Comparison of ENCODE assay signal across 8 cellular contexts in the genomic region with DNA sequence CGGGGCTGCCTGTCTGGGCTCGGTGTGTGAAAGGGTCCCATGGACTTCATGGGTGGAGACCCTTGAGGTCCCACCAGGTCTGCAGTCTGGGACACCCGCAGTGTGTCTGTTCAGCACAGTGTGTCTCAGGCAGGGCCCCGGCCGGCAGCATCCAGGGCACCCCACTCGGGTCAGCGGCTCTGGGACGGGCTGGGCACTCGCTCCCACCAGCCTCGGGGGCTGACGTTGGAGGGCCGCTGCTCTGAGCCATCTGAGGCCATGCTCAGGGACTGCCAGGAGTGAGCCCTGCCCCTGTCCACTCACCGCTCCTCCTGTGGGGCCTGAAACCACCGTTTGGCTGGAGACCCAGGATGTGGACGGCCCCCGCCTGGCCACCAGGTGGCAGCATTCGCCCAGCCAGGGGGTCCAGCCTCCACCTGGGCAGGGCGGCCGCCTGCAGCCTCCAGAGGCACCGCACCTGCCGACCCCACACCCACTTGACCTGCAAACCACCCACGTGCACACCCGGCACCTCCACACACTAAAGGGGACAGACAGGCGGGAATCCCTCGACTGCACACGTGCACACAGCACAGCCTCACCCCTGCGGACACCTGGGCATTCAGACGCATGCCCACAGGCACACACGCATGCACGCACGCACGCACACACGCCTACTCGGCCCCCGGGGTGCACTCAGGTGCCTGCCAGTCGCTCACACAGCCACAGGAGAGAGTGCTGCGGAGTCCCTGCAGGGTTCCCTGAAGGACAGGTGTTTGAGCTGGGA. TPM values are rescaled to one million over a fixed set of nuclear protein-coding genes. Genes with fewer than 3 reads are reported as not detected.
A peak's percentile ranks its signal among the peaks of the same experiment; 100 is the strongest.
DNase-seq lines count a peak whose midpoint lies in the region; ATAC-seq and TF ChIP-seq lines count a peak whose summit lies in the region.

No MANE protein-coding gene starts in this region.

- POLR2A ChIA-PET in OCI-LY7 (lab: Charles Lee) = no interaction called here

- no peak for TF ChIP-seq POLR2A in esophagus squamous epithelium (IDR thresholded peaks at IDR 0.05)

- H3K36me3 Mint-ChIP-seq in natural killer cell treated with Interleukin-12 subunit alpha and Interleukin-12 subunit beta and Interleukin-15 and Interleukin-18, amount 100 ng/mL, for 72 hours = no peaks in the 10 kb centered on the region

- CTCF ChIA-PET in OCI-LY7 (lab: Charles Lee; ENCODE audit: unreplicated experiment) = no interaction called here

- H3K9me3 Mint-ChIP-seq in natural killer cell treated with Interleukin-12 subunit alpha and Interleukin-12 subunit beta and Interleukin-15 and Interleukin-18, amount 100 ng/mL, for 72 hours = no peaks in the 10 kb centered on the region

- ATAC-seq in HG03354 (IDR thresholded peaks at IDR 0.05; ENCODE audit: poor library complexity, severe bottlenecking, unreplicated experiment) = peak; percentile 58
- peak; percentile 81 to 90 for ATAC-seq in natural killer cell treated with Interleukin-12 subunit alpha and Interleukin-12 subunit beta and Interleukin-15 and Interleukin-18, amount 100 ng/mL, for 72 hours

- H3K27ac ChIP-seq in DOHH2 (ENCODE audit: low read depth, low read length) (no peak overlapping the region), OCI-LY7 (ENCODE audit: low read depth, low read length, poor library complexity, severe bottlenecking) (no peak overlapping the region), esophagus squamous epithelium (no peak overlapping the region)

- intact Hi-C loops in OCI-LY7 (cut with micrococcal nuclease; ENCODE audit: unreplicated experiment) (loop anchor here (1.0 to 5.0 kb wide), 4 partner anchors 62 to 189 kb away; no protein-coding TSS in a partner anchor), esophagus squamous epithelium (cut with DNase I) (loop anchor here (5.0 kb wide), 2 partner anchors 84 to 119 kb away; no protein-coding TSS in a partner anchor)

- no peaks in the 10 kb centered on the region for H3K36me3 ChIP-seq in DOHH2 (ENCODE audit: control insufficient read depth, low read length)
- H3K36me3 ChIP-seq in OCI-LY7 (ENCODE audit: insufficient read depth, low read length) = no peaks in the 10 kb centered on the region
- H3K36me3 ChIP-seq in esophagus squamous epithelium = no peaks in the 10 kb centered on the region

- H4K20me1 ChIP-seq in DOHH2 (ENCODE audit: control insufficient read depth, insufficient read depth, low read depth, low read length) (no peaks in the 10 kb centered on the region), OCI-LY7 (ENCODE audit: insufficient read depth, low read length) (no peaks in the 10 kb centered on the region)

- H3K4me3 ChIP-seq in DOHH2 (ENCODE audit: low read length) (no peak overlapping the region), OCI-LY7 (ENCODE audit: low read depth, low read length, poor library complexity, severe bottlenecking) (no peak overlapping the region), esophagus squamous epithelium (no peak overlapping the region)

- WGBS in esophagus squamous epithelium, 2 donors = 2 to 20% methylated on average over 1 to 7 of the region's 37 CpGs

- H3K9me3 ChIP-seq in DOHH2 (ENCODE audit: control insufficient read depth, insufficient read depth, low read length) = no peaks in the 10 kb centered on the region
- H3K9me3 ChIP-seq in OCI-LY7 (ENCODE audit: low read length) = no peaks in the 10 kb centered on the region
- H3K9me3 ChIP-seq in esophagus squamous epithelium = no peaks in the 10 kb centered on the region

- no peak overlapping the region for H3K27ac Mint-ChIP-seq in natural killer cell treated with Interleukin-12 subunit alpha and Interleukin-12 subunit beta and Interleukin-15 and Interleukin-18, amount 100 ng/mL, for 72 hours

- H3K4me2 ChIP-seq in DOHH2 (ENCODE audit: low read length) (peak overlapping the region; percentile 16; the same call in 1 of the 2 replicates), OCI-LY7 (ENCODE audit: low read length) (no peak overlapping the region)

- peaks cover 7% of the 10 kb centered on the region for H3K4me1 ChIP-seq in DOHH2 (ENCODE audit: control insufficient read depth, low read length)
- H3K4me1 ChIP-seq in OCI-LY7 (ENCODE audit: insufficient read depth, low read length, poor library complexity, severe bottlenecking) = no peaks in the 10 kb centered on the region
- H3K4me1 ChIP-seq in esophagus squamous epithelium = peaks cover 0 to 10% (median 3%) of the 10 kb centered on the region in 3 donors

- DNase-seq in OCI-LY7 (ENCODE audit: low spot score) = peak; percentile 76
- peak; percentile 75 for DNase-seq in activated T-cell treated with anti-CD3 and anti-CD28 coated beads for 48 hours (ENCODE audit: low read depth)
- no peak for DNase-seq in esophagus squamous epithelium (lab: John Stamatoyannopoulos, UW)
- DNase-seq in natural killer cell treated with Interleukin-12 subunit alpha and Interleukin-12 subunit beta and Interleukin-15 and Interleukin-18, amount 100 ng/mL, for 72 hours (ENCODE audit: low spot score) = peak; percentile 80
- peak; percentile 33 for DNase-seq in stromal cell of bone marrow (ENCODE audit: low read depth)
- DNase-seq in foreskin melanocyte = no peak

- BruUV-seq in OCI-LY7 (replicated peaks; lab: Mats Ljungman, UMichigan) = no TSS peak

- H3K9me2 ChIP-seq in DOHH2 (replicated peaks; ENCODE audit: control insufficient read depth, low read length) (no peaks in the 10 kb centered on the region), OCI-LY7 (ENCODE audit: insufficient read depth, low read length) (no peaks in the 10 kb centered on the region)

- TF ChIP-seq CTCF in DOHH2 (IDR thresholded peaks at IDR 0.05; ENCODE audit: low read depth, low read length, poor library complexity, severe bottlenecking) (peak; percentile 91), OCI-LY7 (conservative IDR thresholded peaks at IDR 0.05; ENCODE audit: low read length) (peak; percentile 88), esophagus squamous epithelium (IDR thresholded peaks at IDR 0.05) (peak; percentile 95 to 97 (median 97))

- H3K27me3 ChIP-seq in DOHH2 (ENCODE audit: control insufficient read depth, low read length) (no peaks in the 10 kb centered on the region), esophagus squamous epithelium (peaks cover 0 to 40% (median 0%) of the 10 kb centered on the region in 4 donors)

- H3K79me2 ChIP-seq in DOHH2 (ENCODE audit: control insufficient read depth, low read length) = no peaks in the 10 kb centered on the region
- no peaks in the 10 kb centered on the region for H3K79me2 ChIP-seq in OCI-LY7 (ENCODE audit: insufficient read depth, low read depth, low read length)

- no peaks in the 10 kb centered on the region for H3K27me3 Mint-ChIP-seq in natural killer cell treated with Interleukin-12 subunit alpha and Interleukin-12 subunit beta and Interleukin-15 and Interleukin-18, amount 100 ng/mL, for 72 hours

- peaks cover 0 to 5% of the 10 kb centered on the region in 2 donors for H3K4me1 Mint-ChIP-seq in natural killer cell treated with Interleukin-12 subunit alpha and Interleukin-12 subunit beta and Interleukin-15 and Interleukin-18, amount 100 ng/mL, for 72 hours (ENCODE audit: low read depth in 2 of 2)

- no peak overlapping the region for H3K4me3 Mint-ChIP-seq in natural killer cell treated with Interleukin-12 subunit alpha and Interleukin-12 subunit beta and Interleukin-15 and Interleukin-18, amount 100 ng/mL, for 72 hours

- H2AFZ ChIP-seq in OCI-LY7 (ENCODE audit: low read length) = no peak overlapping the region

- H3F3A ChIP-seq in DOHH2 (ENCODE audit: control insufficient read depth, insufficient read depth) = no peaks in the 10 kb centered on the region

RNA-seq across cellular contexts. Expression of gene ZFPM1, which starts 10.1 kb away (rescaled TPM):
- 0.98 and 2.1 TPM in 2 replicates for total RNA-seq in OCI-LY7 (2014; rRNA removed; shearing (Covaris generic))
- total RNA-seq in OCI-LY7 (2022) (11.9 and 14.2 TPM in 2 replicates), esophagus squamous epithelium (1 to 10 TPM in 3 of 4 donors, under 1 TPM in 1; 0.67 to 1.7 (median 1.2) TPM)
- total RNA-seq in natural killer cell treated with Interleukin-12 subunit alpha and Interleukin-12 subunit beta and Interleukin-15 and Interleukin-18, amount 100 ng/mL, for 72 hours = 10 to 100 TPM; 23.5 to 24.5 TPM

Comparison
In these comparisons a context has a peak if more than half of its experiments do, and no peak if none do; other contexts are left out.
1. DNase-seq: peak in OCI-LY7 (single experiment), activated T-cell treated with anti-CD3 and anti-CD28 coated beads for 48 hours (single experiment), natural killer cell treated with Interleukin-12 subunit alpha and Interleukin-12 subunit beta and Interleukin-15 and Interleukin-18, amount 100 ng/mL, for 72 hours (single experiment) and stromal cell of bone marrow (single experiment); none in esophagus squamous epithelium (single experiment) and foreskin melanocyte (single experiment).
2. Peak in every context shown above with its lines, with median percentiles within 50 percentile points of each other: CTCF ChIP-seq.